1 cellular context compared by ENCODE assay signal in the genomic region with DNA sequence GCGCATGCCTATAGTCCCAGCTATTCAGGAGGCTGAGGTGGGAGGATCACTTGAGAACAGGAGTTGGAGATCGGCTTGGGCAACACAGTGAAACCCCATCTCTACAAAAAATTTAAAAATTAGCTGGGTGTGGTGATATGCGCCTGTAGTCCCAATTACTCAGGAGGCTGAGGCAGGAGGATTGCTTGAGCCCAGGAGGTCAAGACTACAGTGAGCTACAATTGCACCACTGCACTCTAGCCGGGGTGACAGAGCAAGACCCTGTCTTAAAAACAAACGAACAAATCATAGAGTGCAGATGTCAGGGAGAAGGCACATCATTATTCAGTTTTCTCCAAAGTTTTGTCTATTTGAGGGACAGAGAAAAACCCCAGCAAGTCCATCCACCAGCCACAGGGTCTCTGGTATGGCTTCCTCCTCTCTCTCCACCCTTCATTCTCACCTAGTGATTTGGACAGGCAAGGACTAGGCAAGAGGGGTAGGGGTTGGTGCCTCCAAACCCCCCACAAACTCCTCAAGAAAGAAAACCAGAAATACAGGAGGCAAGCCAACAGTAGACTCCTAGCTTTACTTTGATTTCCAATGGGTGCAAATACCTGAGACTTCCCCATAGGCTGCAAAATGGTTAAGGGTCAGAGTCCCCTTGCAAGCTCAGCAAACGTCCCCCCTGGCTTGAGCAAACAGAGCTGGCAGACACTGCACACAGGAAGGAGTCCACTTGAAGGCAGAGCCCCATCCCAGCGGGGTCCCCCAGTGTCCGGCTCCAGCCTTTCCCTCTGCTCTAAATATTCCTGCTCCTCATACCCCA.
TF ChIP-seq lines count a peak whose summit lies in the region.

No MANE protein-coding gene starts in this region.

TF ChIP-seq in HepG2, 621 proteins besides CTCF, POLR2A, EP300 and RAD21 (continued from another document and continues in another):
- TF ChIP-seq, protein P1, sequence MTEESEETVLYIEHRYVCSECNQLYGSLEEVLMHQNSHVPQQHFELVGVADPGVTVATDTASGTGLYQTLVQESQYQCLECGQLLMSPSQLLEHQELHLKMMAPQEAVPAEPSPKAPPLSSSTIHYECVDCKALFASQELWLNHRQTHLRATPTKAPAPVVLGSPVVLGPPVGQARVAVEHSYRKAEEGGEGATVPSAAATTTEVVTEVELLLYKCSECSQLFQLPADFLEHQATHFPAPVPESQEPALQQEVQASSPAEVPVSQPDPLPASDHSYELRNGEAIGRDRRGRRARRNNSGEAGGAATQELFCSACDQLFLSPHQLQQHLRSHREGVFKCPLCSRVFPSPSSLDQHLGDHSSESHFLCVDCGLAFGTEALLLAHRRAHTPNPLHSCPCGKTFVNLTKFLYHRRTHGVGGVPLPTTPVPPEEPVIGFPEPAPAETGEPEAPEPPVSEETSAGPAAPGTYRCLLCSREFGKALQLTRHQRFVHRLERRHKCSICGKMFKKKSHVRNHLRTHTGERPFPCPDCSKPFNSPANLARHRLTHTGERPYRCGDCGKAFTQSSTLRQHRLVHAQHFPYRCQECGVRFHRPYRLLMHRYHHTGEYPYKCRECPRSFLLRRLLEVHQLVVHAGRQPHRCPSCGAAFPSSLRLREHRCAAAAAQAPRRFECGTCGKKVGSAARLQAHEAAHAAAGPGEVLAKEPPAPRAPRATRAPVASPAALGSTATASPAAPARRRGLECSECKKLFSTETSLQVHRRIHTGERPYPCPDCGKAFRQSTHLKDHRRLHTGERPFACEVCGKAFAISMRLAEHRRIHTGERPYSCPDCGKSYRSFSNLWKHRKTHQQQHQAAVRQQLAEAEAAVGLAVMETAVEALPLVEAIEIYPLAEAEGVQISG (CRISPR knock-in tag; IDR thresholded peaks at IDR 0.05), result no peak
- TF ChIP-seq AHR (CRISPR knock-in tag; IDR thresholded peaks at IDR 0.05) (no peak), SMAD9 (CRISPR knock-in tag; IDR thresholded peaks at IDR 0.05) (no peak), ZNF138 (CRISPR knock-in tag; IDR thresholded peaks at IDR 0.05; ENCODE audit: low read depth) (no peak), MIER2 (CRISPR knock-in tag; IDR thresholded peaks at IDR 0.05) (no peak), PAWR (CRISPR knock-in tag; IDR thresholded peaks at IDR 0.05; ENCODE audit: borderline replicate concordance) (no peak), KDM4B (CRISPR knock-in tag; IDR thresholded peaks at IDR 0.05) (no peak), ZBTB1 (CRISPR knock-in tag; IDR thresholded peaks at IDR 0.05; ENCODE audit: borderline replicate concordance) (no peak), ZNF441 (CRISPR knock-in tag; IDR thresholded peaks at IDR 0.05; ENCODE audit: borderline replicate concordance) (no peak), ZNF770 (CRISPR knock-in tag; IDR thresholded peaks at IDR 0.05) (peak; percentile 93), ZNF878 (CRISPR knock-in tag; IDR thresholded peaks at IDR 0.05) (no peak), JDP2 (CRISPR knock-in tag; IDR thresholded peaks at IDR 0.05; ENCODE audit: borderline replicate concordance) (no peak), KDM2A (CRISPR knock-in tag; IDR thresholded peaks at IDR 0.05; ENCODE audit: borderline replicate concordance, low read depth) (no peak), ZNF275 (CRISPR knock-in tag; IDR thresholded peaks at IDR 0.05; ENCODE audit: borderline replicate concordance) (no peak; the same call in 1 of the 2 replicates), THAP11 (CRISPR knock-in tag; IDR thresholded peaks at IDR 0.05) (no peak), ZGPAT (CRISPR knock-in tag; IDR thresholded peaks at IDR 0.05) (no peak), ZNF552 (CRISPR knock-in tag; IDR thresholded peaks at IDR 0.05; ENCODE audit: borderline replicate concordance) (no peak), TFE3 (CRISPR knock-in tag; IDR thresholded peaks at IDR 0.05) (no peak), ZNF839 (CRISPR knock-in tag; IDR thresholded peaks at IDR 0.05; ENCODE audit: borderline replicate concordance) (no peak), RBAK (CRISPR knock-in tag; IDR thresholded peaks at IDR 0.05) (no peak), ZNF629 (CRISPR knock-in tag; conservative IDR thresholded peaks at IDR 0.05) (peak; percentile 79), THYN1 (CRISPR knock-in tag; IDR thresholded peaks at IDR 0.05; ENCODE audit: borderline replicate concordance, low read depth) (no peak)
- TF ChIP-seq, protein P2, sequence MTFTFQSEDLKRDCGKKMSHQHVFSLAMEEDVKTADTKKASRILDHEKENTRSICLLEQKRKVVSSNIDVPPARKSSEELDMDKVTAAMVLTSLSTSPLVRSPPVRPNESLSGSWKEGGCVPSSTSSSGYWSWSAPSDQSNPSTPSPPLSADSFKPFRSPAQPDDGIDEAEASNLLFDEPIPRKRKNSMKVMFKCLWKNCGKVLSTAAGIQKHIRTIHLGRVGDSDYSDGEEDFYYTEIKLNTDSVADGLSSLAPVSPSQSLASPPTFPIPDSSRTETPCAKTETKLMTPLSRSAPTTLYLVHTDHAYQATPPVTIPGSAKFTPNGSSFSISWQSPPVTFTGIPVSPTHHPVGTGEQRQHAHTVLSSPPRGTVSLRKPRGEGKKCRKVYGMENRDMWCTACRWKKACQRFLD (CRISPR knock-in tag; IDR thresholded peaks at IDR 0.05; ENCODE audit: borderline replicate concordance), result no peak
- TF ChIP-seq, protein P3, sequence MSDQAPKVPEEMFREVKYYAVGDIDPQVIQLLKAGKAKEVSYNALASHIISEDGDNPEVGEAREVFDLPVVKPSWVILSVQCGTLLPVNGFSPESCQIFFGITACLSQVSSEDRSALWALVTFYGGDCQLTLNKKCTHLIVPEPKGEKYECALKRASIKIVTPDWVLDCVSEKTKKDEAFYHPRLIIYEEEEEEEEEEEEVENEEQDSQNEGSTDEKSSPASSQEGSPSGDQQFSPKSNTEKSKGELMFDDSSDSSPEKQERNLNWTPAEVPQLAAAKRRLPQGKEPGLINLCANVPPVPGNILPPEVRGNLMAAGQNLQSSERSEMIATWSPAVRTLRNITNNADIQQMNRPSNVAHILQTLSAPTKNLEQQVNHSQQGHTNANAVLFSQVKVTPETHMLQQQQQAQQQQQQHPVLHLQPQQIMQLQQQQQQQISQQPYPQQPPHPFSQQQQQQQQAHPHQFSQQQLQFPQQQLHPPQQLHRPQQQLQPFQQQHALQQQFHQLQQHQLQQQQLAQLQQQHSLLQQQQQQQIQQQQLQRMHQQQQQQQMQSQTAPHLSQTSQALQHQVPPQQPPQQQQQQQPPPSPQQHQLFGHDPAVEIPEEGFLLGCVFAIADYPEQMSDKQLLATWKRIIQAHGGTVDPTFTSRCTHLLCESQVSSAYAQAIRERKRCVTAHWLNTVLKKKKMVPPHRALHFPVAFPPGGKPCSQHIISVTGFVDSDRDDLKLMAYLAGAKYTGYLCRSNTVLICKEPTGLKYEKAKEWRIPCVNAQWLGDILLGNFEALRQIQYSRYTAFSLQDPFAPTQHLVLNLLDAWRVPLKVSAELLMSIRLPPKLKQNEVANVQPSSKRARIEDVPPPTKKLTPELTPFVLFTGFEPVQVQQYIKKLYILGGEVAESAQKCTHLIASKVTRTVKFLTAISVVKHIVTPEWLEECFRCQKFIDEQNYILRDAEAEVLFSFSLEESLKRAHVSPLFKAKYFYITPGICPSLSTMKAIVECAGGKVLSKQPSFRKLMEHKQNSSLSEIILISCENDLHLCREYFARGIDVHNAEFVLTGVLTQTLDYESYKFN (CRISPR knock-in tag; conservative IDR thresholded peaks at IDR 0.05), result no peak
- TF ChIP-seq, protein P4, sequence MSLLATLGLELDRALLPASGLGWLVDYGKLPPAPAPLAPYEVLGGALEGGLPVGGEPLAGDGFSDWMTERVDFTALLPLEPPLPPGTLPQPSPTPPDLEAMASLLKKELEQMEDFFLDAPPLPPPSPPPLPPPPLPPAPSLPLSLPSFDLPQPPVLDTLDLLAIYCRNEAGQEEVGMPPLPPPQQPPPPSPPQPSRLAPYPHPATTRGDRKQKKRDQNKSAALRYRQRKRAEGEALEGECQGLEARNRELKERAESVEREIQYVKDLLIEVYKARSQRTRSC (CRISPR knock-in tag; IDR thresholded peaks at IDR 0.05; ENCODE audit: low read depth), result no peak
- TF ChIP-seq, protein P5, sequence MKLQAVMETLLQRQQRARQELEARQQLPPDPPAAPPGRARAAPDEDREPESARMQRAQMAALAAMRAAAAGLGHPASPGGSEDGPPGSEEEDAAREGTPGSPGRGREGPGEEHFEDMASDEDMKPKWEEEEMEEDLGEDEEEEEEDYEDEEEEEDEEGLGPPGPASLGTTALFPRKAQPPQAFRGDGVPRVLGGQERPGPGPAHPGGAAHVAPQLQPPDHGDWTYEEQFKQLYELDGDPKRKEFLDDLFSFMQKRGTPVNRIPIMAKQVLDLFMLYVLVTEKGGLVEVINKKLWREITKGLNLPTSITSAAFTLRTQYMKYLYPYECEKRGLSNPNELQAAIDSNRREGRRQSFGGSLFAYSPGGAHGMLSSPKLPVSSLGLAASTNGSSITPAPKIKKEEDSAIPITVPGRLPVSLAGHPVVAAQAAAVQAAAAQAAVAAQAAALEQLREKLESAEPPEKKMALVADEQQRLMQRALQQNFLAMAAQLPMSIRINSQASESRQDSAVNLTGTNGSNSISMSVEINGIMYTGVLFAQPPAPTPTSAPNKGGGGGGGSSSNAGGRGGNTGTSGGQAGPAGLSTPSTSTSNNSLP (IDR thresholded peaks at IDR 0.05; ENCODE audit: low read depth, low read length), result no peak
- TF ChIP-seq, protein P6, sequence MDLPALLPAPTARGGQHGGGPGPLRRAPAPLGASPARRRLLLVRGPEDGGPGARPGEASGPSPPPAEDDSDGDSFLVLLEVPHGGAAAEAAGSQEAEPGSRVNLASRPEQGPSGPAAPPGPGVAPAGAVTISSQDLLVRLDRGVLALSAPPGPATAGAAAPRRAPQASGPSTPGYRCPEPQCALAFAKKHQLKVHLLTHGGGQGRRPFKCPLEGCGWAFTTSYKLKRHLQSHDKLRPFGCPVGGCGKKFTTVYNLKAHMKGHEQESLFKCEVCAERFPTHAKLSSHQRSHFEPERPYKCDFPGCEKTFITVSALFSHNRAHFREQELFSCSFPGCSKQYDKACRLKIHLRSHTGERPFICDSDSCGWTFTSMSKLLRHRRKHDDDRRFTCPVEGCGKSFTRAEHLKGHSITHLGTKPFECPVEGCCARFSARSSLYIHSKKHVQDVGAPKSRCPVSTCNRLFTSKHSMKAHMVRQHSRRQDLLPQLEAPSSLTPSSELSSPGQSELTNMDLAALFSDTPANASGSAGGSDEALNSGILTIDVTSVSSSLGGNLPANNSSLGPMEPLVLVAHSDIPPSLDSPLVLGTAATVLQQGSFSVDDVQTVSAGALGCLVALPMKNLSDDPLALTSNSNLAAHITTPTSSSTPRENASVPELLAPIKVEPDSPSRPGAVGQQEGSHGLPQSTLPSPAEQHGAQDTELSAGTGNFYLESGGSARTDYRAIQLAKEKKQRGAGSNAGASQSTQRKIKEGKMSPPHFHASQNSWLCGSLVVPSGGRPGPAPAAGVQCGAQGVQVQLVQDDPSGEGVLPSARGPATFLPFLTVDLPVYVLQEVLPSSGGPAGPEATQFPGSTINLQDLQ (CRISPR knock-in tag; IDR thresholded peaks at IDR 0.05), result no peak
- TF ChIP-seq, protein P7, sequence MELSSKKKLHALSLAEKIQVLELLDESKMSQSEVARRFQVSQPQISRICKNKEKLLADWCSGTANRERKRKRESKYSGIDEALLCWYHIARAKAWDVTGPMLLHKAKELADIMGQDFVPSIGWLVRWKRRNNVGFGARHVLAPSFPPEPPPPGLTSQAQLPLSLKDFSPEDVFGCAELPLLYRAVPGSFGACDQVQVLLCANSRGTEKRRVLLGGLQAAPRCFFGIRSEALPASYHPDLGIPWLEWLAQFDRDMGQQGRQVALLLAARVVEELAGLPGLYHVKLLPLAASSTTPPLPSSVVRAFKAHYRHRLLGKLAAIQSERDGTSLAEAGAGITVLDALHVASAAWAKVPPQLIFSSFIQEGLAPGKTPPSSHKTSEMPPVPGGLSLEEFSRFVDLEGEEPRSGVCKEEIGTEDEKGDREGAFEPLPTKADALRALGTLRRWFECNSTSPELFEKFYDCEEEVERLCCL (CRISPR knock-in tag; IDR thresholded peaks at IDR 0.05; ENCODE audit: borderline replicate concordance), result no peak
